ENCODE assay signal across 1 cellular context in the genomic region with DNA sequence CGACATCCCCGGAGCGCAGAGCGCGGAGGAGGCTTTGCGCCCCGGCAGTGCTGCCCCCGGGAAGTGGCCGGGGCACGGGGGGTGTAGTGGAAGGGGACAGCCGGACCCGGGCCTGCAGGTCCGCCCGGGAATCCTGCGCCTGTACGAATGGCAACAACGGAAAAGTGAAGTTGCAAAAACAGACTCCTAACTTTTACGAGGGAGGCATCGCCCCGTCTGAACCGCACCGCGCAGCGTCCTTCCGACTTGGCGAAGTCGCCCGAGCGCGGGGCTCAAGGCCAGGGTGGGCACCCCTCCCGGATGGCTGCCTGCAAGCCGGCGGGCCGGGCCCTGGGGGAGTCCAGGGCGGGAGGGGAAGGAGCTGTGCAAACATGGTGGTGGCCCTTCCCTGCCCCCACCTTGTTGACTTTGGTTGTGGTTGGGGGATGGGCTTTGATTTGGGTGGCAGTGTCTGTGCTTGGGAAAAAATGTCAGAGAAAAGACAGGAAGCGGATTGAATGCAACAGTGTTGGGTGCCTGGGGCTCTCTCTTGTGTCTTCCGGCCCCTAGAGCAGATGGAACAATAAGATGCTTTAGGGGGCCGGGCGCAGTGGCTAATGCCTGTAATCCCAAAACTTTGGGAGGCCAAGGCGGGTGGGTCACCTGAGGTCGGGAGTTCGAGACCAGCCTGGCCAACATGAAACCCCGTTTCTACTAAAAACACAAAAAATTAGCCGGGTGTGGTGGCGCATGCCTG.
TF ChIP-seq lines count a peak whose summit lies in the region.

No MANE protein-coding gene starts in this region.

TF ChIP-seq in HepG2, 621 proteins besides CTCF, POLR2A, EP300 and RAD21 (continued from another document):
- TF ChIP-seq, protein P1, sequence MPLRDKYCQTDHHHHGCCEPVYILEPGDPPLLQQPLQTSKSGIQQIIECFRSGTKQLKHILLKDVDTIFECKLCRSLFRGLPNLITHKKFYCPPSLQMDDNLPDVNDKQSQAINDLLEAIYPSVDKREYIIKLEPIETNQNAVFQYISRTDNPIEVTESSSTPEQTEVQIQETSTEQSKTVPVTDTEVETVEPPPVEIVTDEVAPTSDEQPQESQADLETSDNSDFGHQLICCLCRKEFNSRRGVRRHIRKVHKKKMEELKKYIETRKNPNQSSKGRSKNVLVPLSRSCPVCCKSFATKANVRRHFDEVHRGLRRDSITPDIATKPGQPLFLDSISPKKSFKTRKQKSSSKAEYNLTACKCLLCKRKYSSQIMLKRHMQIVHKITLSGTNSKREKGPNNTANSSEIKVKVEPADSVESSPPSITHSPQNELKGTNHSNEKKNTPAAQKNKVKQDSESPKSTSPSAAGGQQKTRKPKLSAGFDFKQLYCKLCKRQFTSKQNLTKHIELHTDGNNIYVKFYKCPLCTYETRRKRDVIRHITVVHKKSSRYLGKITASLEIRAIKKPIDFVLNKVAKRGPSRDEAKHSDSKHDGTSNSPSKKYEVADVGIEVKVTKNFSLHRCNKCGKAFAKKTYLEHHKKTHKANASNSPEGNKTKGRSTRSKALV (CRISPR knock-in tag; IDR thresholded peaks at IDR 0.05), result peak; percentile 91
- TF ChIP-seq, protein P2, sequence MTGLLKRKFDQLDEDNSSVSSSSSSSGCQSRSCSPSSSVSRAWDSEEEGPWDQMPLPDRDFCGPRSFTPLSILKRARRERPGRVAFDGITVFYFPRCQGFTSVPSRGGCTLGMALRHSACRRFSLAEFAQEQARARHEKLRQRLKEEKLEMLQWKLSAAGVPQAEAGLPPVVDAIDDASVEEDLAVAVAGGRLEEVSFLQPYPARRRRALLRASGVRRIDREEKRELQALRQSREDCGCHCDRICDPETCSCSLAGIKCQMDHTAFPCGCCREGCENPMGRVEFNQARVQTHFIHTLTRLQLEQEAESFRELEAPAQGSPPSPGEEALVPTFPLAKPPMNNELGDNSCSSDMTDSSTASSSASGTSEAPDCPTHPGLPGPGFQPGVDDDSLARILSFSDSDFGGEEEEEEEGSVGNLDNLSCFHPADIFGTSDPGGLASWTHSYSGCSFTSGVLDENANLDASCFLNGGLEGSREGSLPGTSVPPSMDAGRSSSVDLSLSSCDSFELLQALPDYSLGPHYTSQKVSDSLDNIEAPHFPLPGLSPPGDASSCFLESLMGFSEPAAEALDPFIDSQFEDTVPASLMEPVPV (CRISPR knock-in tag; IDR thresholded peaks at IDR 0.05), result peak; percentile 85; the same call in 1 of the 2 replicates
- TF ChIP-seq ZFP90 (CRISPR knock-in tag; IDR thresholded peaks at IDR 0.05; ENCODE audit: borderline replicate concordance) (peak; percentile 86), PTBP1 (IDR thresholded peaks at IDR 0.05; ENCODE audit: low read depth, low read length, poor library complexity, severe bottlenecking) (peak; percentile 64), ZNF431 (CRISPR knock-in tag; IDR thresholded peaks at IDR 0.05; ENCODE audit: borderline replicate concordance, low read depth) (no peak), EZH2 (conservative IDR thresholded peaks at IDR 0.05; ENCODE audit: low read depth, low read length) (no peak), YEATS2 (CRISPR knock-in tag; IDR thresholded peaks at IDR 0.05; ENCODE audit: borderline replicate concordance) (peak; percentile 80), ZMYM4 (CRISPR knock-in tag; IDR thresholded peaks at IDR 0.05) (no peak; the same call in 1 of the 2 replicates), ZNF501 (CRISPR knock-in tag; IDR thresholded peaks at IDR 0.05) (peak; percentile 84), NCOA5 (CRISPR knock-in tag; IDR thresholded peaks at IDR 0.05) (no peak), RXRB (CRISPR knock-in tag; IDR thresholded peaks at IDR 0.05; ENCODE audit: borderline replicate concordance) (peak; percentile 89), ZNF724P (CRISPR knock-in tag; IDR thresholded peaks at IDR 0.05; ENCODE audit: borderline replicate concordance) (peak; percentile 91), ZBTB38 (CRISPR knock-in tag; IDR thresholded peaks at IDR 0.05) (peak; percentile 76; the same call in 1 of the 2 replicates), YEATS4 (CRISPR knock-in tag; IDR thresholded peaks at IDR 0.05; ENCODE audit: borderline replicate concordance) (peak; percentile 84), KMT2A (CRISPR knock-in tag; IDR thresholded peaks at IDR 0.05) (peak; percentile 55; the same call in 1 of the 2 replicates), ZC3H4 (CRISPR knock-in tag; IDR thresholded peaks at IDR 0.05; ENCODE audit: borderline replicate concordance) (peak; percentile 96; the same call in 1 of the 2 replicates), ZNF333 (CRISPR knock-in tag; IDR thresholded peaks at IDR 0.05; ENCODE audit: borderline replicate concordance) (peak; percentile 9; the same call in 1 of the 2 replicates)
- TF ChIP-seq, protein P3, sequence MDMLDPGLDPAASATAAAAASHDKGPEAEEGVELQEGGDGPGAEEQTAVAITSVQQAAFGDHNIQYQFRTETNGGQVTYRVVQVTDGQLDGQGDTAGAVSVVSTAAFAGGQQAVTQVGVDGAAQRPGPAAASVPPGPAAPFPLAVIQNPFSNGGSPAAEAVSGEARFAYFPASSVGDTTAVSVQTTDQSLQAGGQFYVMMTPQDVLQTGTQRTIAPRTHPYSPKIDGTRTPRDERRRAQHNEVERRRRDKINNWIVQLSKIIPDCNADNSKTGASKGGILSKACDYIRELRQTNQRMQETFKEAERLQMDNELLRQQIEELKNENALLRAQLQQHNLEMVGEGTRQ (IDR thresholded peaks at IDR 0.05; ENCODE audit: low read depth, low read length), result no peak
- TF ChIP-seq, protein P3 (CRISPR knock-in tag; IDR thresholded peaks at IDR 0.05; ENCODE audit: borderline replicate concordance), result peak; percentile 28; the same call in 1 of the 2 replicates
- TF ChIP-seq, protein P4, sequence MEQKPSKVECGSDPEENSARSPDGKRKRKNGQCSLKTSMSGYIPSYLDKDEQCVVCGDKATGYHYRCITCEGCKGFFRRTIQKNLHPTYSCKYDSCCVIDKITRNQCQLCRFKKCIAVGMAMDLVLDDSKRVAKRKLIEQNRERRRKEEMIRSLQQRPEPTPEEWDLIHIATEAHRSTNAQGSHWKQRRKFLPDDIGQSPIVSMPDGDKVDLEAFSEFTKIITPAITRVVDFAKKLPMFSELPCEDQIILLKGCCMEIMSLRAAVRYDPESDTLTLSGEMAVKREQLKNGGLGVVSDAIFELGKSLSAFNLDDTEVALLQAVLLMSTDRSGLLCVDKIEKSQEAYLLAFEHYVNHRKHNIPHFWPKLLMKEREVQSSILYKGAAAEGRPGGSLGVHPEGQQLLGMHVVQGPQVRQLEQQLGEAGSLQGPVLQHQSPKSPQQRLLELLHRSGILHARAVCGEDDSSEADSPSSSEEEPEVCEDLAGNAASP (CRISPR knock-in tag; IDR thresholded peaks at IDR 0.05; ENCODE audit: borderline replicate concordance), result peak; percentile 88
TF ChIP-seq in HepG2: peak in this region for 378.
